In the genomic region with DNA sequence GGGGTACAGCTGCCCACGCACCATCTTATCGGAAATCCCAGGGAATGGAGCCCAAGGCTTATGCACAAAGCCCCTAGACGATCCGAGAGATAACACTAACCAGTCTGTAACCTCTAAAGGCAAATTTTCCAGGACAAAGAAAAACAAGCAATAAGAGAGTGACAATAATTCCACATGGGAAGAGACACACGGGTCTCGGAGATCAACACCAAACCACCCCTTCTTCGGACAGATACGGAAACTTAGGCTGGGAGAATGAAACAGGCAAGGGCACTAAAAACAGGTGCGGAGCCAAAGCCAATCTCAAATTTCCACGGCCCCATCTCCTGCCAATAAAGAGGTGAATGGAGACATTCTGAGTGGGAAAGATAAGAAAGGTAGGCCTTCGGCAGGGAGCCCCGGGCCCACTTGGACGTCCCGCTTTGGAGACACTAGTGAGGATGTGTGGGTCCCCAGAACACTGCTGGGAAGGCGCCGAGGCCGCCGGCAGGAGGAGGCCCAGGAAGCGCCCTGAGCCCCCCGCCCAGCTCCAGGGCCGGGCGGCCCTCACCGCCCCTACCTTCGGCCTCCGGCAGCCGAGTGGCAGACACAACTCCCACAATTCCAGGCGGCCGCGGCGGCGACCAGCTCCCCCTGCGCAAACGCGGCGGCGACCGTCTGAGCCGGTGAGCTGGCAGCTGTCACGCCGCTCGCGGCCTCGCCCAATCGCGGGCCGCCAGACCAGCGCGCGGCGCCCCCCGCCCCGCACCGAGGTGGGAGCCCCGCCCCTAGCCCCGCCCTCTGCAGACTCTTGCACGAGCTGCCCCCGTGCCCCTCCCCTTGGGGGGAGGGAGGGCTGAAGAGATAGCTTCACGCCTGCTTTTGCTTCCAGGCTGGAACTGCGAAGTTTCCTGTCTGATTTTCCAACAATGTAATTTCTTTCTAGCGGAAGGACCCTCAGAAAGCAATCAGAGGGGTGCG, we compare ENCODE assay signal across 1 cellular context.
TF ChIP-seq lines count a peak whose summit lies in the region.

TSS of gene SIL1 (minus strand) at position 659 of the 960 bp plus-strand sequence. CDS start 70,525 bp downstream, outside the sequence.

TF ChIP-seq in HepG2, 621 proteins besides CTCF, POLR2A, EP300 and RAD21 (continued from another document and continues in another):
- TF ChIP-seq KIAA2018 (CRISPR knock-in tag; IDR thresholded peaks at IDR 0.05; ENCODE audit: borderline replicate concordance) (no peak), SNAPC5 (CRISPR knock-in tag; IDR thresholded peaks at IDR 0.05; ENCODE audit: borderline replicate concordance) (no peak), KLF15 (CRISPR knock-in tag; IDR thresholded peaks at IDR 0.05; ENCODE audit: borderline replicate concordance) (no peak), SIX4 (CRISPR knock-in tag; IDR thresholded peaks at IDR 0.05) (no peak), ZNF326 (CRISPR knock-in tag; IDR thresholded peaks at IDR 0.05; ENCODE audit: borderline replicate concordance) (no peak), EED (CRISPR knock-in tag; IDR thresholded peaks at IDR 0.05) (no peak), TMF1 (CRISPR knock-in tag; IDR thresholded peaks at IDR 0.05; ENCODE audit: low read depth) (peak; percentile 38; the same call in 1 of the 2 replicates), DNMT3B (CRISPR knock-in tag; conservative IDR thresholded peaks at IDR 0.05) (peak; percentile 74; the same call in 1 of the 2 replicates), ZNF724P (CRISPR knock-in tag; IDR thresholded peaks at IDR 0.05; ENCODE audit: borderline replicate concordance) (no peak), PPARG (CRISPR knock-in tag; conservative IDR thresholded peaks at IDR 0.05) (no peak), MTA3 (CRISPR knock-in tag; IDR thresholded peaks at IDR 0.05) (no peak), IKZF4 (CRISPR knock-in tag; IDR thresholded peaks at IDR 0.05; ENCODE audit: borderline replicate concordance, low read depth, not compliant biosample characterization) (no peak), ELK4 (CRISPR knock-in tag; IDR thresholded peaks at IDR 0.05; ENCODE audit: borderline replicate concordance) (no peak), KDM4B (CRISPR knock-in tag; IDR thresholded peaks at IDR 0.05) (no peak), ZNF10 (CRISPR knock-in tag; IDR thresholded peaks at IDR 0.05; ENCODE audit: borderline replicate concordance, low read depth) (no peak), ZNF264 (CRISPR knock-in tag; IDR thresholded peaks at IDR 0.05) (no peak), ARNTL (CRISPR knock-in tag; IDR thresholded peaks at IDR 0.05) (no peak; the same call in 1 of the 2 replicates), AGO2 (optimal IDR thresholded peaks at IDR 0.05; ENCODE audit: low read depth, low read length) (peak; percentile 23), KAT7 (CRISPR knock-in tag; IDR thresholded peaks at IDR 0.05; ENCODE audit: borderline replicate concordance) (no peak), USF2 (IDR thresholded peaks at IDR 0.05; ENCODE audit: low read depth, low read length) (no peak), USF2 (CRISPR knock-in tag; IDR thresholded peaks at IDR 0.05; ENCODE audit: borderline replicate concordance) (no peak), IKZF1 (IDR thresholded peaks at IDR 0.05) (no peak), THYN1 (CRISPR knock-in tag; IDR thresholded peaks at IDR 0.05; ENCODE audit: borderline replicate concordance, low read depth) (no peak), IRX3 (CRISPR knock-in tag; IDR thresholded peaks at IDR 0.05; ENCODE audit: borderline replicate concordance, low read depth) (0 out of 2 replicates have a peak, but pooled peaks have one; percentile 23), RAD51 (IDR thresholded peaks at IDR 0.05; ENCODE audit: borderline replicate concordance) (no peak), SATB2 (CRISPR knock-in tag; IDR thresholded peaks at IDR 0.05) (no peak), ZNF24 (IDR thresholded peaks at IDR 0.05) (no peak), JARID2 (CRISPR knock-in tag; IDR thresholded peaks at IDR 0.05; ENCODE audit: insufficient replicate concordance) (no peak), AKNA (CRISPR knock-in tag; IDR thresholded peaks at IDR 0.05; ENCODE audit: borderline replicate concordance) (no peak), TARDBP (CRISPR knock-in tag; IDR thresholded peaks at IDR 0.05) (peak; percentile 48; the same call in 1 of the 2 replicates), SAP130 (CRISPR knock-in tag; IDR thresholded peaks at IDR 0.05; ENCODE audit: low read depth) (peak; percentile 74), TAF15 (IDR thresholded peaks at IDR 0.05; ENCODE audit: low read depth, low read length, poor library complexity, severe bottlenecking) (no peak), BORCS8-MEF2B (CRISPR knock-in tag; IDR thresholded peaks at IDR 0.05) (peak; percentile 81), KLF11 (CRISPR knock-in tag; IDR thresholded peaks at IDR 0.05) (no peak), ISX (CRISPR knock-in tag; conservative IDR thresholded peaks at IDR 0.05) (no peak; the same call in 1 of the 2 replicates), ZMYM3 (CRISPR knock-in tag; IDR thresholded peaks at IDR 0.05) (peak; percentile 10), SALL2 (CRISPR knock-in tag; IDR thresholded peaks at IDR 0.05) (peak; percentile 70)
- TF ChIP-seq, protein P1, sequence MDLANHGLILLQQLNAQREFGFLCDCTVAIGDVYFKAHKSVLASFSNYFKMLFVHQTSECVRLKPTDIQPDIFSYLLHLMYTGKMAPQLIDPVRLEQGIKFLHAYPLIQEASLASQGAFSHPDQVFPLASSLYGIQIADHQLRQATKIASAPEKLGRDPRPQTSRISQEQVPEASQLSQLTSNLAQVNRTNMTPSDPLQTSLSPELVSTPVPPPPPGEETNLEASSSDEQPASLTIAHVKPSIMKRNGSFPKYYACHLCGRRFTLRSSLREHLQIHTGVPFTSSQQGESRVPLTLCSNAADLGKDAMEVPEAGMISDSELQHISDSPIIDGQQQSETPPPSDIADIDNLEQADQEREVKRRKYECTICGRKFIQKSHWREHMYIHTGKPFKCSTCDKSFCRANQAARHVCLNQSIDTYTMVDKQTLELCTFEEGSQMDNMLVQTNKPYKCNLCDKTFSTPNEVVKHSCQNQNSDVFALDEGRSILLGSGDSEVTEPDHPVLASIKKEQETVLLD (CRISPR knock-in tag; IDR thresholded peaks at IDR 0.05; ENCODE audit: low read depth): 0 out of 2 replicates have a peak, but pooled peaks have one; percentile 24
- TF ChIP-seq, protein P2, sequence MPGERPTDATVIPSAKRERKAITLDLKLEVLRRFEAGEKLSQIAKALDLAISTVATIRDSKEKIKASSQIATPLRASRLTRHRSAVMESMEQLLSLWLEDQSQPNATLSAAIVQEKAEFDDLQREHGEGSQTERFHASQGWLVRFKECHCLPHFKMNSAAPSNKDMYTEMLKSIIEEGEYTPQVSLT (CRISPR knock-in tag; IDR thresholded peaks at IDR 0.05; ENCODE audit: borderline replicate concordance, low read depth): 0 out of 2 replicates have a peak, but pooled peaks have one; percentile 43
